In genomic region chr11:128367573-128367972, GRCh38 we compare ENCODE assay signal across 11 cellular contexts.
A peak's percentile ranks its signal among the peaks of the same experiment; 100 is the strongest.
DNase-seq lines count a peak whose midpoint lies in the region; ATAC-seq and TF ChIP-seq lines count a peak whose summit lies in the region.
"Had no signal": no experiment of that assay in that cellular context is flagged by ENCODE, and none has a peak within 500 bp of the region (broad histone marks: within the 10 kb centered on the region; RNA-seq: fewer than 3 reads in every experiment).

No MANE protein-coding gene starts in this region.

- H3K36me3 ChIP-seq in aorta (ENCODE audit: control insufficient read depth in 1 of 2, insufficient read depth in 2 of 2, low read length in 1 of 2) = no peaks in the 10 kb centered on the region
- H3K36me3 ChIP-seq: cardiac muscle cell, MG63 had no signal

- DNase-seq in GM12864 (ENCODE audit: low read depth) = peak; percentile 50
- DNase-seq in activated T-cell treated with anti-CD3 and anti-CD28 coated beads, Interleukin-2, amount 50 U/mL, for 72 hours = peak; percentile 33 to 42
- no peak for DNase-seq in NOMO-1 treated with dmso at 0.1 percent for 144 hours (lab: John Stamatoyannopoulos, UW; ENCODE audit: unreplicated experiment)
- DNase-seq in LoVo (ENCODE audit: low spot score) = no peak
- no peak for DNase-seq in islet precursor cell
- DNase-seq in aorta = no peak
- DNase-seq: Caco-2, MG63 had no signal

- H3K27ac ChIP-seq in aorta (ENCODE audit: low read depth in 1 of 2, low read length in 2 of 2) = no peak overlapping the region
- H3K27ac ChIP-seq: cardiac muscle cell had no signal

- no peaks in the 10 kb centered on the region for H3K27me3 Mint-ChIP-seq in activated T-cell treated with anti-CD3 and anti-CD28 coated beads, Interleukin-2, amount 50 U/mL, for 72 hours (ENCODE audit: low read depth)

- H3K27me3 ChIP-seq in aorta (ENCODE audit: control insufficient read depth in 1 of 2, insufficient read depth in 2 of 2, low read length in 1 of 2) = no peaks in the 10 kb centered on the region
- H3K27me3 ChIP-seq: MG63 had no signal

- peaks cover 0 to 1% of the 10 kb centered on the region in 2 donors for H3K9me3 Mint-ChIP-seq in activated T-cell treated with anti-CD3 and anti-CD28 coated beads, Interleukin-2, amount 50 U/mL, for 72 hours

- TF ChIP-seq CTCF in GM12864 (IDR thresholded peaks at IDR 0.05; ENCODE audit: low read depth, low read length, missing control alignments) = no peak

- H3K4me3 Mint-ChIP-seq in activated T-cell treated with anti-CD3 and anti-CD28 coated beads, Interleukin-2, amount 50 U/mL, for 72 hours = peak overlapping the region; percentile 19 to 55

- H3K27ac Mint-ChIP-seq in activated T-cell treated with anti-CD3 and anti-CD28 coated beads, Interleukin-2, amount 50 U/mL, for 72 hours = peak overlapping the region; percentile 66

- H3K9me3 ChIP-seq in aorta (ENCODE audit: control insufficient read depth, low read length) = no peaks in the 10 kb centered on the region
- H3K9me3 ChIP-seq: Caco-2, MG63 had no signal

- ATAC-seq in GM21360 (IDR thresholded peaks at IDR 0.05; ENCODE audit: unreplicated experiment) = peak; percentile 93
- peak; percentile 78 for ATAC-seq in HG03378 (IDR thresholded peaks at IDR 0.05; ENCODE audit: unreplicated experiment)
- ATAC-seq in activated T-cell treated with anti-CD3 and anti-CD28 coated beads, Interleukin-2, amount 50 U/mL, for 72 hours (replicated peaks in 1 of 2) = peak; percentile 53 to 79
- ATAC-seq in aorta (ENCODE audit: low FRiP score) = no peak

- H3K4me3 ChIP-seq in GM12864 (ENCODE audit: low read depth, low read length) (peak overlapping the region; percentile 11; the same call in 1 of the 2 replicates), aorta (ENCODE audit: low read length in 2 of 2) (no peak overlapping the region)
- H3K4me3 ChIP-seq: cardiac muscle cell, MG63 had no signal

- WGBS in aorta, 2 donors = 77 to 85% methylated on average over 10 of the region's 10 CpGs

- H3K36me3 Mint-ChIP-seq in activated T-cell treated with anti-CD3 and anti-CD28 coated beads, Interleukin-2, amount 50 U/mL, for 72 hours (ENCODE audit: insufficient read depth in 2 of 2) = no peaks in the 10 kb centered on the region

- intact Hi-C loops in aorta (cut with DNase I) = no loop called here

- H3K4me1 ChIP-seq in aorta (ENCODE audit: control insufficient read depth in 1 of 2, insufficient read depth in 2 of 2, low read length in 2 of 2) = no peaks in the 10 kb centered on the region
- H3K4me1 ChIP-seq: Caco-2 had no signal

- H3K4me1 Mint-ChIP-seq in activated T-cell treated with anti-CD3 and anti-CD28 coated beads, Interleukin-2, amount 50 U/mL, for 72 hours (ENCODE audit: low read depth) = peaks cover 15% of the 10 kb centered on the region

Comparison
In these comparisons a context has a peak if more than half of its experiments do, and no peak if none do; other contexts are left out.
1. DNase-seq: peak in GM12864 (single experiment) and activated T-cell treated with anti-CD3 and anti-CD28 coated beads, Interleukin-2, amount 50 U/mL, for 72 hours (2 of 2); none in NOMO-1 treated with dmso at 0.1 percent for 144 hours (single experiment), LoVo (single experiment), islet precursor cell (single experiment) and aorta (0 of 2).